ENCODE assay signal across 27 cellular contexts in the genomic region with DNA sequence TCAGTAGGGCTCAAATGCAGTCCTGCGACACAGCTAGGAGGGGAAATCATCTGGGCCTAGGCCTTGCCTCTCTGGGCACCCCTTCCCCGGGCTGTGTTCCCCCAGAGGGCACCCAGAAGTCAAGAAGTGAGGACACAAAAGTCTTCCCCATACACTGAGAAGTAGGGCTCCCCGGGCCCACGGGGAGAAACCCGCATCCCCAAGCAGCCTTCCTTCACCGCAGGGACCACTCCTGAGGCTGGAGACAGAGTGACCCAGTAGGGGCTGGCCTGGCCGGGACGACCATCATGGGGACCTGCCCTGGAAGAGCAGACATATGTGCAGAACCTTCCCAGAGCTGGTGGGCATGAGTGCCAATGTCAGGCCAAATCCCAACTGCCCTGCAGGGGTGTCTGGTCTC.
"Had no signal": no experiment of that assay in that cellular context is flagged by ENCODE, and none has a peak within 500 bp of the region (broad histone marks: within the 10 kb centered on the region; RNA-seq: fewer than 3 reads in every experiment).

No MANE protein-coding gene starts in this region.

- H3K9me3 ChIP-seq: heart left ventricle, lower lobe of right lung, ovary, right atrium auricular region, right lobe of liver, tibial nerve, upper lobe of left lung, uterus had no signal

- H3K79me2 ChIP-seq: hepatocyte had no signal

- H3K27ac Mint-ChIP-seq: mesothelial cell of epicardium; naive B cell; natural killer cell; nephron progenitor cell; progenitor cell of endocrine pancreas; stimulated activated memory B cell treated with anti-CD40 and anti-IgM and Interleukin-4, amounts not matched to agents 10 μg/mL and 1 μg/mL and 100 μg/mL, for 72 hours had no signal

- H3K4me3 ChIP-seq: heart left ventricle, hepatocyte, left lung, lower lobe of right lung, ovary, right atrium auricular region, right lobe of liver, smooth muscle cell, tibial nerve, upper lobe of left lung, uterus had no signal

- H3K4me1 ChIP-seq: heart left ventricle, left lung, lower lobe of right lung, right atrium auricular region, upper lobe of left lung, uterus had no signal

- H2AFZ ChIP-seq: hepatocyte had no signal

- H3K4me2 ChIP-seq: hepatocyte, smooth muscle cell had no signal

- H3K4me3 Mint-ChIP-seq: mesothelial cell of epicardium; natural killer cell; nephron progenitor cell; stimulated activated memory B cell treated with anti-CD40 and anti-IgM and Interleukin-4, amounts not matched to agents 10 μg/mL and 1 μg/mL and 100 μg/mL, for 72 hours had no signal

- H3K36me3 Mint-ChIP-seq: naive B cell; natural killer cell; stimulated activated memory B cell treated with anti-CD40 and anti-IgM and Interleukin-4, amounts not matched to agents 10 μg/mL and 1 μg/mL and 100 μg/mL, for 72 hours had no signal

- H3K9me3 Mint-ChIP-seq: mesothelial cell of epicardium; natural killer cell; nephron progenitor cell; stimulated activated memory B cell treated with anti-CD40 and anti-IgM and Interleukin-4, amounts not matched to agents 10 μg/mL and 1 μg/mL and 100 μg/mL, for 72 hours had no signal

- H3K27me3 Mint-ChIP-seq: naive B cell; progenitor cell of endocrine pancreas; stimulated activated memory B cell treated with anti-CD40 and anti-IgM and Interleukin-4, amounts not matched to agents 10 μg/mL and 1 μg/mL and 100 μg/mL, for 72 hours had no signal

- DNase-seq: kidney glomerular epithelial cell; left cardiac atrium; left lung; lower lobe of right lung; mammary epithelial cell; mesenchymal stem cell; naive B cell; natural killer cell; nephron progenitor cell; ovary; right lobe of liver; stimulated activated CD4-positive, alpha-beta T cell treated with anti-CD3 and anti-CD28 coated beads, Interleukin-1b, Interleukin-23, amount 100 ng/mL, for 48 hours; stimulated activated CD4-positive, alpha-beta T cell treated with anti-CD3 and anti-CD28 coated beads, Interleukin-2, amount 100 ng/mL, for 48 hours; stimulated activated CD4-positive, alpha-beta T cell treated with anti-CD3 and anti-CD28 coated beads, Interleukin-4, amount 100 ng/mL, for 4 hours; stimulated activated CD8-positive, alpha-beta memory T cell treated with anti-CD3 and anti-CD28 coated beads, Interleukin-4, amount 100 ng/mL, for 48 hours; stimulated activated naive CD4-positive, alpha-beta T cell treated with Interleukin-2 at 50 U/mL for 16 hours; substantia nigra; uterus had no signal

- H3K27me3 ChIP-seq: hepatocyte, left lung, ovary, right atrium auricular region, right lobe of liver, tibial nerve, upper lobe of left lung, uterus had no signal

- H3K4me1 Mint-ChIP-seq: mesothelial cell of epicardium; naive B cell; natural killer cell; nephron progenitor cell; stimulated activated memory B cell treated with anti-CD40 and anti-IgM and Interleukin-4, amounts not matched to agents 10 μg/mL and 1 μg/mL and 100 μg/mL, for 72 hours had no signal

- H3K27ac ChIP-seq: heart left ventricle, hepatocyte, left lung, lower lobe of right lung, ovary, right atrium auricular region, right lobe of liver, upper lobe of left lung, uterus had no signal
